In genomic region chr13:113988859-113989258, GRCh38 we compare ENCODE assay signal across 1 cellular context.
A peak's percentile ranks its signal among the peaks of the same experiment; 100 is the strongest.
TF ChIP-seq lines count a peak whose summit lies in the region.

No MANE protein-coding gene starts in this region.

TF ChIP-seq in GM12878, 131 proteins besides CTCF, POLR2A, EP300 and RAD21:
- TF ChIP-seq, protein P1, sequence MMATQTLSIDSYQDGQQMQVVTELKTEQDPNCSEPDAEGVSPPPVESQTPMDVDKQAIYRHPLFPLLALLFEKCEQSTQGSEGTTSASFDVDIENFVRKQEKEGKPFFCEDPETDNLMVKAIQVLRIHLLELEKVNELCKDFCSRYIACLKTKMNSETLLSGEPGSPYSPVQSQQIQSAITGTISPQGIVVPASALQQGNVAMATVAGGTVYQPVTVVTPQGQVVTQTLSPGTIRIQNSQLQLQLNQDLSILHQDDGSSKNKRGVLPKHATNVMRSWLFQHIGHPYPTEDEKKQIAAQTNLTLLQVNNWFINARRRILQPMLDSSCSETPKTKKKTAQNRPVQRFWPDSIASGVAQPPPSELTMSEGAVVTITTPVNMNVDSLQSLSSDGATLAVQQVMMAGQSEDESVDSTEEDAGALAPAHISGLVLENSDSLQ (IDR thresholded peaks at IDR 0.05), result peak; percentile 37; the same call in 1 of the 2 replicates
- TF ChIP-seq, protein P2, sequence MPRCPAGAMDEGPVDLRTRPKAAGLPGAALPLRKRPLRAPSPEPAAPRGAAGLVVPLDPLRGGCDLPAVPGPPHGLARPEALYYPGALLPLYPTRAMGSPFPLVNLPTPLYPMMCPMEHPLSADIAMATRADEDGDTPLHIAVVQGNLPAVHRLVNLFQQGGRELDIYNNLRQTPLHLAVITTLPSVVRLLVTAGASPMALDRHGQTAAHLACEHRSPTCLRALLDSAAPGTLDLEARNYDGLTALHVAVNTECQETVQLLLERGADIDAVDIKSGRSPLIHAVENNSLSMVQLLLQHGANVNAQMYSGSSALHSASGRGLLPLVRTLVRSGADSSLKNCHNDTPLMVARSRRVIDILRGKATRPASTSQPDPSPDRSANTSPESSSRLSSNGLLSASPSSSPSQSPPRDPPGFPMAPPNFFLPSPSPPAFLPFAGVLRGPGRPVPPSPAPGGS (IDR thresholded peaks at IDR 0.05; ENCODE audit: borderline replicate concordance, insufficient read depth, low read depth, low read length, poor library complexity, severe bottlenecking), result peak; percentile 48
- peak; percentile 23 for TF ChIP-seq PBX3 (IDR thresholded peaks at IDR 0.05; ENCODE audit: insufficient replicate concordance, low read depth, low read length)
